34 cellular contexts compared by ENCODE assay signal in the genomic region with DNA sequence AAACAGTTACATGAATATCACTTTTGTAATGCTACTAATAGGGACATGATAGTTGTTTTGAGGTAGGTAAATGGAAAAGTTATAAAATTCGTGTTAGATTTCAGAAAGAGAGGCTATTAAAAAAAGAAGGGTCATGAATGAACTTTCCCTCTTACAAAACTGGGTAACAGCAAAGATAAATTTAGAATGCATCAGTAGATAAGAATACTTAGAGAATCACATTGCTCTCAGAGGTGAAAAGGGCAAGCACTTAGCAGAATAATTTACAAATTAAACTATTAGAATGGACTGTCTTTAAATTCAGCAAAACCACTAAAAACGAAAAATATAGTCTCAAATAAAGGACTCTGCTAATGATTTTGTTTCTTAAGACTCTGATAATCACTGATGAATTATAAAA.
"Had no signal": no experiment of that assay in that cellular context is flagged by ENCODE, and none has a peak within 500 bp of the region (broad histone marks: within the 10 kb centered on the region; RNA-seq: fewer than 3 reads in every experiment).

No MANE protein-coding gene starts in this region.

- H3K27ac ChIP-seq: body of pancreas, coronary artery had no signal

- ATAC-seq: activated CD4-positive, alpha-beta T cell treated with anti-CD3 and anti-CD28 coated beads for 36 hours; activated CD8-positive, alpha-beta memory T cell treated with anti-CD3 and anti-CD28 coated beads, Interleukin-2, amount 10 ng/mL, durations not matched to agents 7 days and 5 days; activated CD8-positive, alpha-beta T cell treated with anti-CD3 and anti-CD28 coated beads, Interleukin-2, amount 10 ng/mL, durations not matched to agents 7 days and 5 days; activated naive CD8-positive, alpha-beta T cell treated with anti-CD3 and anti-CD28 coated beads, Interleukin-2, amount 50 U/mL, for 24 hours; body of pancreas; esophagus mucosa; T-helper 17 cell had no signal

- H3K9me3 Mint-ChIP-seq: activated CD4-positive, alpha-beta memory T cell treated with anti-CD3 and anti-CD28 coated beads for 36 hours; activated CD4-positive, alpha-beta T cell treated with anti-CD3 and anti-CD28 coated beads, Interleukin-2, amount 10 ng/mL, durations not matched to agents 24 days and 14 days; activated naive CD4-positive, alpha-beta T cell treated with anti-CD3 and anti-CD28 coated beads for 36 hours; activated naive CD4-positive, alpha-beta T cell treated with anti-CD3 and anti-CD28 coated beads, Interleukin-2, amount 50 U/mL, for 24 hours; activated naive CD8-positive, alpha-beta T cell treated with anti-CD3 and anti-CD28 coated beads for 36 hours; activated naive CD8-positive, alpha-beta T cell treated with anti-CD3 and anti-CD28 coated beads, Interleukin-2, amount 50 U/mL, for 24 hours; activated T-helper 1 cell treated with anti-CD3 and anti-CD28 coated beads, Interleukin-12 subunit alpha, Interleukin-12 subunit beta, Interleukin-2, Interleukin-4 antibody, amounts not matched to agents 30 ng/mL and 10 ng/mL and 1 ng/mL, durations not matched to agents 14 hours and 24 hours and 36 hours; activated T-helper 2 cell treated with anti-CD3 and anti-CD28 coated beads, Interferon-gamma antibody, Interleukin-2, Interleukin-4, amounts not matched to agents 10 μg/mL and 5 μg/mL and 100 μg/mL, durations not matched to agents 14 hours and 24 hours and 36 hours; central memory CD8-positive, alpha-beta T cell; dendritic cell treated with granulocyte-macrophage colony-stimulating factor and Interleukin-4, amounts not matched to agents 40 ng/mL and 50 ng/mL, for 4 days; endodermal cell; T-helper 2 cell treated with Interferon-gamma antibody and Interleukin-4, amounts not matched to agents 5 μg/mL and 100 μg/mL, for 36 hours had no signal

- H3K4me1 ChIP-seq: body of pancreas had no signal

- DNase-seq: activated CD4-positive, alpha-beta memory T cell treated with anti-CD3 and anti-CD28 coated beads for 36 hours; activated CD4-positive, alpha-beta T cell treated with anti-CD3 and anti-CD28 coated beads for 36 hours; activated CD4-positive, alpha-beta T cell treated with anti-CD3 and anti-CD28 coated beads, Interleukin-2, amount 10 ng/mL, durations not matched to agents 24 days and 14 days; activated CD4-positive, CD25-positive, alpha-beta regulatory T cell; activated CD4-positive, CD25-positive, alpha-beta regulatory T cell treated with anti-CD3 and anti-CD28 coated beads, Interleukin-2, amount 50 U/mL, for 72 hours; activated CD8-positive, alpha-beta memory T cell treated with anti-CD3 and anti-CD28 coated beads, Interleukin-2, amount 10 ng/mL, durations not matched to agents 7 days and 5 days; activated CD8-positive, alpha-beta memory T cell treated with anti-CD3 and anti-CD28 coated beads, Interleukin-2, amount 50 U/mL, for 4 hours; activated CD8-positive, alpha-beta T cell treated with anti-CD3 and anti-CD28 coated beads, Interleukin-2, amount 10 ng/mL, durations not matched to agents 7 days and 5 days; activated effector memory CD4-positive, alpha-beta T cell treated with anti-CD3 and anti-CD28 coated beads, Interleukin-2, amount 50 U/mL, for 16 hours; activated naive CD4-positive, alpha-beta T cell treated with anti-CD3 and anti-CD28 coated beads for 36 hours; activated naive CD8-positive, alpha-beta T cell treated with anti-CD3 and anti-CD28 coated beads for 36 hours; activated naive CD8-positive, alpha-beta T cell treated with anti-CD3 and anti-CD28 coated beads, Interleukin-2, amount 50 U/mL, for 24 hours; activated T-cell treated with anti-CD3 and anti-CD28 coated beads, Interleukin-2, amount 50 U/mL, for 1 hour; activated T-cell treated with anti-CD3 and anti-CD28 coated beads, Interleukin-2, amount 50 U/mL, for 48 hours; adrenal gland; amygdala; aorta; body of pancreas; dorsolateral prefrontal cortex; effector memory CD4-positive, alpha-beta T cell; endodermal cell; foreskin fibroblast; head of caudate nucleus; T-helper 1 cell; T-helper 17 cell; T1000 had no signal

- H3K27me3 Mint-ChIP-seq: activated CD4-positive, alpha-beta memory T cell treated with anti-CD3 and anti-CD28 coated beads for 36 hours; activated CD4-positive, alpha-beta T cell treated with anti-CD3 and anti-CD28 coated beads for 36 hours; activated CD8-positive, alpha-beta memory T cell treated with anti-CD3 and anti-CD28 coated beads, Interleukin-2, amount 10 ng/mL, durations not matched to agents 7 days and 5 days; activated naive CD8-positive, alpha-beta T cell treated with anti-CD3 and anti-CD28 coated beads for 36 hours; central memory CD8-positive, alpha-beta T cell; dendritic cell treated with granulocyte-macrophage colony-stimulating factor and Interleukin-4, amounts not matched to agents 40 ng/mL and 50 ng/mL, for 4 days; T-helper 17 cell had no signal

- H3K27me3 ChIP-seq: adrenal gland, body of pancreas, dorsolateral prefrontal cortex had no signal

- H3K4me1 Mint-ChIP-seq: activated CD4-positive, alpha-beta T cell treated with anti-CD3 and anti-CD28 coated beads for 36 hours; activated CD4-positive, alpha-beta T cell treated with anti-CD3 and anti-CD28 coated beads, Interleukin-2, amount 10 ng/mL, durations not matched to agents 24 days and 14 days; activated CD8-positive, alpha-beta memory T cell treated with anti-CD3 and anti-CD28 coated beads, Interleukin-2, amount 10 ng/mL, durations not matched to agents 7 days and 5 days; activated naive CD4-positive, alpha-beta T cell treated with anti-CD3 and anti-CD28 coated beads, Interleukin-2, amount 50 U/mL, for 24 hours; activated naive CD8-positive, alpha-beta T cell treated with anti-CD3 and anti-CD28 coated beads for 36 hours; activated naive CD8-positive, alpha-beta T cell treated with anti-CD3 and anti-CD28 coated beads, Interleukin-2, amount 50 U/mL, for 24 hours; central memory CD8-positive, alpha-beta T cell had no signal

- H3K4me3 ChIP-seq: adrenal gland, body of pancreas, coronary artery, dorsolateral prefrontal cortex had no signal

- H3K4me3 Mint-ChIP-seq: activated CD4-positive, alpha-beta memory T cell treated with anti-CD3 and anti-CD28 coated beads for 36 hours; activated CD4-positive, alpha-beta T cell treated with anti-CD3 and anti-CD28 coated beads for 36 hours; activated CD4-positive, alpha-beta T cell treated with anti-CD3 and anti-CD28 coated beads, Interleukin-2, amount 10 ng/mL, durations not matched to agents 24 days and 14 days; activated CD8-positive, alpha-beta memory T cell treated with anti-CD3 and anti-CD28 coated beads, Interleukin-2, amount 10 ng/mL, durations not matched to agents 7 days and 5 days; activated CD8-positive, alpha-beta T cell treated with anti-CD3 and anti-CD28 coated beads, Interleukin-2, amount 10 ng/mL, durations not matched to agents 7 days and 5 days; activated naive CD4-positive, alpha-beta T cell treated with anti-CD3 and anti-CD28 coated beads for 36 hours; activated naive CD4-positive, alpha-beta T cell treated with anti-CD3 and anti-CD28 coated beads, Interleukin-2, amount 50 U/mL, for 24 hours; activated naive CD8-positive, alpha-beta T cell treated with anti-CD3 and anti-CD28 coated beads for 36 hours; activated naive CD8-positive, alpha-beta T cell treated with anti-CD3 and anti-CD28 coated beads, Interleukin-2, amount 50 U/mL, for 24 hours; activated T-helper 1 cell treated with anti-CD3 and anti-CD28 coated beads, Interleukin-12 subunit alpha, Interleukin-12 subunit beta, Interleukin-2, Interleukin-4 antibody, amounts not matched to agents 30 ng/mL and 10 ng/mL and 1 ng/mL, durations not matched to agents 14 hours and 24 hours and 36 hours; central memory CD8-positive, alpha-beta T cell; dendritic cell treated with granulocyte-macrophage colony-stimulating factor and Interleukin-4, amounts not matched to agents 40 ng/mL and 50 ng/mL, for 4 days; endodermal cell; T-helper 17 cell; T-helper 2 cell treated with Interferon-gamma antibody and Interleukin-4, amounts not matched to agents 5 μg/mL and 100 μg/mL, for 36 hours had no signal

- H3K36me3 Mint-ChIP-seq: activated CD4-positive, alpha-beta memory T cell treated with anti-CD3 and anti-CD28 coated beads for 36 hours; activated CD8-positive, alpha-beta memory T cell treated with anti-CD3 and anti-CD28 coated beads, Interleukin-2, amount 10 ng/mL, durations not matched to agents 7 days and 5 days; activated naive CD4-positive, alpha-beta T cell treated with anti-CD3 and anti-CD28 coated beads, Interleukin-2, amount 50 U/mL, for 24 hours; activated naive CD8-positive, alpha-beta T cell treated with anti-CD3 and anti-CD28 coated beads for 36 hours had no signal

- H3K27ac Mint-ChIP-seq: activated CD4-positive, alpha-beta memory T cell treated with anti-CD3 and anti-CD28 coated beads for 36 hours; activated CD4-positive, alpha-beta T cell treated with anti-CD3 and anti-CD28 coated beads for 36 hours; activated CD4-positive, alpha-beta T cell treated with anti-CD3 and anti-CD28 coated beads, Interleukin-2, amount 10 ng/mL, durations not matched to agents 24 days and 14 days; activated CD8-positive, alpha-beta memory T cell treated with anti-CD3 and anti-CD28 coated beads, Interleukin-2, amount 10 ng/mL, durations not matched to agents 7 days and 5 days; activated CD8-positive, alpha-beta T cell treated with anti-CD3 and anti-CD28 coated beads, Interleukin-2, amount 10 ng/mL, durations not matched to agents 7 days and 5 days; activated naive CD4-positive, alpha-beta T cell treated with anti-CD3 and anti-CD28 coated beads for 36 hours; activated naive CD4-positive, alpha-beta T cell treated with anti-CD3 and anti-CD28 coated beads, Interleukin-2, amount 50 U/mL, for 24 hours; activated naive CD8-positive, alpha-beta T cell treated with anti-CD3 and anti-CD28 coated beads for 36 hours; activated naive CD8-positive, alpha-beta T cell treated with anti-CD3 and anti-CD28 coated beads, Interleukin-2, amount 50 U/mL, for 24 hours; activated T-helper 1 cell treated with anti-CD3 and anti-CD28 coated beads, Interleukin-12 subunit alpha, Interleukin-12 subunit beta, Interleukin-2, Interleukin-4 antibody, amounts not matched to agents 30 ng/mL and 10 ng/mL and 1 ng/mL, durations not matched to agents 14 hours and 24 hours and 36 hours; activated T-helper 2 cell treated with anti-CD3 and anti-CD28 coated beads, Interferon-gamma antibody, Interleukin-2, Interleukin-4, amounts not matched to agents 10 μg/mL and 5 μg/mL and 100 μg/mL, durations not matched to agents 14 hours and 24 hours and 36 hours; dendritic cell treated with granulocyte-macrophage colony-stimulating factor and Interleukin-4, amounts not matched to agents 40 ng/mL and 50 ng/mL, for 4 days; endodermal cell; T-helper 17 cell; T-helper 2 cell treated with Interferon-gamma antibody and Interleukin-4, amounts not matched to agents 5 μg/mL and 100 μg/mL, for 36 hours had no signal

- H3K9me3 ChIP-seq: adrenal gland, body of pancreas had no signal
